In genomic region chr16:66552288-66553143, GRCh38 we compare ENCODE assay signal across 1 cellular context.
A peak's percentile ranks its signal among the peaks of the same experiment; 100 is the strongest.
TF ChIP-seq lines count a peak whose summit lies in the region.

Gene CKLF, plus strand, starts transcription at chr16:66552576. Its CDS starts 140 bp downstream, at chr16:66552716.

TF ChIP-seq in WTC11, 78 proteins besides CTCF, POLR2A, EP300 and RAD21 (continued from another document):
- peak; percentile 80; the same call in 1 of the 2 replicates for TF ChIP-seq USF1 (CRISPR knock-in tag; IDR thresholded peaks at IDR 0.05)
- peak; percentile 94 for TF ChIP-seq JUN (CRISPR knock-in tag; IDR thresholded peaks at IDR 0.05)
- peak; percentile 91 for TF ChIP-seq E2F4 (CRISPR knock-in tag; IDR thresholded peaks at IDR 0.05; ENCODE audit: borderline replicate concordance, low read depth)
- no peak for TF ChIP-seq HMGA2 (CRISPR knock-in tag; IDR thresholded peaks at IDR 0.05)
- peak; percentile 92 for TF ChIP-seq CREB1 (CRISPR knock-in tag; IDR thresholded peaks at IDR 0.05)
